ENCODE assay signal across 10 cellular contexts in genomic region chr12:1776139-1776975, GRCh38. TPM values are rescaled to one million over a fixed set of nuclear protein-coding genes. Genes with fewer than 3 reads are reported as not detected.
DNase-seq lines count a peak whose midpoint lies in the region; ATAC-seq and TF ChIP-seq lines count a peak whose summit lies in the region.
"Had no signal": no experiment of that assay in that cellular context is flagged by ENCODE, and none has a peak within 500 bp of the region (broad histone marks: within the 10 kb centered on the region; RNA-seq: fewer than 3 reads in every experiment).

No MANE protein-coding gene starts in this region.

- H3K4me3 Mint-ChIP-seq in natural killer cell, result no peak overlapping the region
- H3K4me3 Mint-ChIP-seq: activated T-cell treated with anti-CD3 and anti-CD28 coated beads, Interleukin-2, amount 50 U/mL, for 4 hours had no signal

- peaks cover 19% of the 10 kb centered on the region; the same call in 1 of the 2 replicates for H3K79me2 ChIP-seq in Loucy (ENCODE audit: insufficient read depth, low read length)

- no peak for TF ChIP-seq CTCF in Loucy (conservative IDR thresholded peaks at IDR 0.05; ENCODE audit: low read length)
- no peak for TF ChIP-seq CTCF in cardiac fibroblast (IDR thresholded peaks at IDR 0.05; ENCODE audit: low read depth, low read length)
- no peak for TF ChIP-seq CTCF in natural killer cell (IDR thresholded peaks at IDR 0.05)
- TF ChIP-seq CTCF in suprapubic skin (IDR thresholded peaks at IDR 0.05), result no peak

- no peaks in the 10 kb centered on the region for H3K27me3 ChIP-seq in Loucy (ENCODE audit: insufficient read depth, low read length, poor library complexity, severe bottlenecking)
- no peaks in the 10 kb centered on the region for H3K27me3 ChIP-seq in suprapubic skin

- in situ Hi-C loops in Caki2 (cut with HindIII; ENCODE audit: low pct_unique_long_range_greater_than_20kb, low sequenced_read_pairs), result no loop called here

- no peak for TF ChIP-seq POLR2A in suprapubic skin (IDR thresholded peaks at IDR 0.05)

- no peaks in the 10 kb centered on the region for H3K27me3 Mint-ChIP-seq in natural killer cell (ENCODE audit: low read depth in 2 of 2)

- WGBS in suprapubic skin, result 33% methylated on average over 5 of the region's 5 CpGs

- no peaks in the 10 kb centered on the region for H3K9me3 Mint-ChIP-seq in natural killer cell
- H3K9me3 Mint-ChIP-seq: activated T-cell treated with anti-CD3 and anti-CD28 coated beads, Interleukin-2, amount 50 U/mL, for 4 hours had no signal

- no peak overlapping the region for H3K27ac ChIP-seq in suprapubic skin

- no peaks in the 10 kb centered on the region for H3K9me2 ChIP-seq in Loucy (replicated peaks; ENCODE audit: low read depth, low read length)

- H3K36me3 ChIP-seq in Loucy (ENCODE audit: insufficient read depth, low read length) (peaks cover 61% of the 10 kb centered on the region; the same call in 1 of the 2 replicates), suprapubic skin (peaks cover 7% of the 10 kb centered on the region)

- no peak overlapping the region for H3K4me3 ChIP-seq in Loucy (ENCODE audit: low read length, poor library complexity, severe bottlenecking)
- no peak overlapping the region for H3K4me3 ChIP-seq in cardiac fibroblast (replicated peaks in 1 of 2; ENCODE audit: low read depth in 2 of 2, low read length in 2 of 2)
- no peak overlapping the region for H3K4me3 ChIP-seq in suprapubic skin

- H3K27ac Mint-ChIP-seq in natural killer cell, result peak overlapping the region; percentile 53 to 75

- no peak for ATAC-seq in natural killer cell
- ATAC-seq in GM18519 (IDR thresholded peaks at IDR 0.05; ENCODE audit: low FRiP score, unreplicated experiment), result no peak
- ATAC-seq in GM21825 (IDR thresholded peaks at IDR 0.05; ENCODE audit: unreplicated experiment), result no peak
- ATAC-seq: activated T-cell treated with anti-CD3 and anti-CD28 coated beads, Interleukin-2, amount 50 U/mL, for 4 hours had no signal

- TF ChIP-seq EP300 in suprapubic skin (IDR thresholded peaks at IDR 0.05), result no peak

- H3F3A ChIP-seq in Loucy (ENCODE audit: low read depth), result no peaks in the 10 kb centered on the region

- peaks cover 3% of the 10 kb centered on the region for H4K20me1 ChIP-seq in Loucy (ENCODE audit: insufficient read depth, low read length, poor library complexity, severe bottlenecking)

- H3K4me1 Mint-ChIP-seq in natural killer cell, result peaks cover 35% of the 10 kb centered on the region in 2 donors

- H3K9me3 ChIP-seq in Loucy (ENCODE audit: insufficient read depth, low read depth, low read length) (no peaks in the 10 kb centered on the region), suprapubic skin (no peaks in the 10 kb centered on the region)

- H3K36me3 Mint-ChIP-seq in natural killer cell, result peaks cover 14% of the 10 kb centered on the region

- H3K9ac ChIP-seq in Loucy (ENCODE audit: low read depth, low read length, poor library complexity, severe bottlenecking), result no peak overlapping the region

- no peak overlapping the region for H2AFZ ChIP-seq in Loucy (ENCODE audit: low read length)

- DNase-seq in Caki2 (ENCODE audit: low read depth), result peak; percentile 39
- peak; percentile 51 to 92 for DNase-seq in cardiac fibroblast (ENCODE audit: low read depth in 2 of 2)
- DNase-seq in natural killer cell, result no peak
- DNase-seq in suprapubic skin (ENCODE audit: low spot score in 2 of 2), result no peak
- no peak for DNase-seq in cerebellum (ENCODE audit: low spot score)
- DNase-seq: activated T-cell treated with anti-CD3 and anti-CD28 coated beads, Interleukin-2, amount 50 U/mL, for 4 hours had no signal

- peaks cover 13% of the 10 kb centered on the region for H3K4me1 ChIP-seq in Loucy (ENCODE audit: insufficient read depth, low read length, poor library complexity, severe bottlenecking)
- H3K4me1 ChIP-seq in suprapubic skin, result peaks cover 27% of the 10 kb centered on the region

- intact Hi-C loops in natural killer cell (cut with micrococcal nuclease), result no loop called here

- H3K4me2 ChIP-seq in Loucy (ENCODE audit: low read depth, low read length, poor library complexity, severe bottlenecking), result peak overlapping the region; percentile 19

RNA-seq across cellular contexts. Expression of gene LRTM2, which starts 44.0 kb away (rescaled TPM):
- total RNA-seq in Caki2 (2014; rRNA removed; shearing (Covaris generic); ENCODE audit: low replicate concordance), result not detected in 2 replicates
- total RNA-seq in natural killer cell (not detected), suprapubic skin (under 1 TPM in 1 of 4 donors, not detected in 3; 0.26 TPM), cerebellum (3.5 TPM)
- total RNA-seq: OCI-LY7 had no signal

Comparison
In these comparisons a context has a peak if more than half of its experiments do, and no peak if none do; other contexts are left out.
1. DNase-seq: peak in Caki2 (single experiment) and cardiac fibroblast (2 of 2); none in natural killer cell (single experiment), suprapubic skin (0 of 2) and cerebellum (single experiment).